18 cellular contexts compared by ENCODE assay signal in the genomic region with DNA sequence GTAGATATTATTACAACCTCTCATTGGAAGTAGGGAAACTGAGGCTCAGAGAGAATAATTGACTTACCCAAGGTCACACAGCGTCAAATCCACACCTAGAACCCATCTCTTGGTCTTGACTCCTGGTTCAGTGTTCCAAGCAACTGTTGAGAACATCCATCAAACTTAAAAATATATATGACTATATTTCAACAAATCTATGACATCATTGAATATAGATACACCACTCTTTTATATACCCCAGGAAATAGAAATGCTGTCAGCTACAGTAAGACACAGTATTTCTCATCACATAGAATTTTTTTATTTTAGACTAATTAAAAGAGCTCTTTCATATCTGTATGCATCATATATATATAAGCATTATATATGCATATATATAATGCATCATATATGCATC. TPM values are rescaled to one million over a fixed set of nuclear protein-coding genes. Genes with fewer than 3 reads are reported as not detected.
DNase-seq lines count a peak whose midpoint lies in the region; ATAC-seq, FAIRE-seq and TF ChIP-seq lines count a peak whose summit lies in the region.
"Had no signal": no experiment of that assay in that cellular context is flagged by ENCODE, and none has a peak within 500 bp of the region (broad histone marks: within the 10 kb centered on the region; RNA-seq: fewer than 3 reads in every experiment).

No MANE protein-coding gene starts in this region.

- no peaks in the 10 kb centered on the region for H3K36me3 ChIP-seq in GM12878 (ENCODE audit: control insufficient read depth in 2 of 2, insufficient read depth in 2 of 2, low read length in 1 of 2)

- no peak overlapping the region for H3K4me3 ChIP-seq in HL-60 (replicated peaks; ENCODE audit: insufficient read depth, low read length)
- no peak overlapping the region for H3K4me3 ChIP-seq in GM12878
- H3K4me3 ChIP-seq: GM23338 had no signal

- no peak for TF ChIP-seq POLR2A in GM12878 (IDR thresholded peaks at IDR 0.05; ENCODE audit: low read depth, low read length)

- H3K27ac ChIP-seq in HL-60 (replicated peaks) (peak overlapping the region; percentile 69), GM12878 (ENCODE audit: control insufficient read depth, insufficient read depth) (no peak overlapping the region)
- H3K27ac ChIP-seq: C4-2B had no signal

- ATAC-seq in GM12878 (no peak), GM18861 (IDR thresholded peaks at IDR 0.05; ENCODE audit: unreplicated experiment) (no peak)
- ATAC-seq: GM23338, HCT116 had no signal

- FAIRE-seq in GM19239 (lab: Jason Lieb, UNC) (peak; percentile 42), GM12878 (lab: Jason Lieb, UNC) (no peak)
- FAIRE-seq: GM12892 had no signal

- in situ Hi-C loops in GM12878 (cut with MboI): no loop called here

- TF ChIP-seq RAD21 in GM12878 (IDR thresholded peaks at IDR 0.05; ENCODE audit: insufficient read depth, low read depth, low read length): no peak

- no peak overlapping the region for H2AFZ ChIP-seq in GM12878 (ENCODE audit: control insufficient read depth, low read depth, low read length)
- H2AFZ ChIP-seq: GM23338 had no signal

- DNase-seq in GM19239 (ENCODE audit: insufficient read length, low spot score) (no peak), HL-60 (ENCODE audit: low read depth in 1 of 2, low spot score in 1 of 2) (no peak), GM12878 (ENCODE audit: low read depth, low spot score) (no peak), immature natural killer cell (no peak), NCI-H510A treated with DMSO at 0.1 percent for 48 hours (lab: John Stamatoyannopoulos, UW) (no peak)
- no peak for DNase-seq in activated CD4-positive, alpha-beta T cell treated with anti-CD3 and anti-CD28 coated beads for 1 hour
- DNase-seq: CD4-positive, CD25-positive, alpha-beta regulatory T cell; CD8-positive, alpha-beta memory T cell; DMS53; DMS79 treated with DMSO at 0.1 percent for 48 hours; H9; HFFc6 had no signal

- H3K4me3 Mint-ChIP-seq in immature natural killer cell: no peak overlapping the region
- H3K4me3 Mint-ChIP-seq: CD4-positive, CD25-positive, alpha-beta regulatory T cell; CD8-positive, alpha-beta memory T cell; GM23338; H9; HFFc6 had no signal

- no peak for TF ChIP-seq CTCF in HL-60 (IDR thresholded peaks at IDR 0.05; ENCODE audit: insufficient read depth, low read length)
- no peak for TF ChIP-seq CTCF in GM12878 (IDR thresholded peaks at IDR 0.05 in 2 of 3, conservative IDR thresholded peaks at IDR 0.05 in 1 of 3; ENCODE audit: control insufficient read depth in 2 of 3, extremely low read depth in 1 of 3, insufficient read depth in 1 of 3, low read depth in 3 of 3, low read length in 3 of 3)

- peaks cover under 1% of the 10 kb centered on the region; the same call in 2 of the 3 replicates for H3K9me3 ChIP-seq in GM12878 (replicated peaks; ENCODE audit: control insufficient read depth, insufficient read depth, low read length)

- H3K4me1 ChIP-seq in GM12878 (ENCODE audit: control insufficient read depth, insufficient read depth, low read length): peaks cover 7% of the 10 kb centered on the region

- H3K27me3 ChIP-seq in HL-60 (ENCODE audit: insufficient read depth, poor library complexity, severe bottlenecking) (no peaks in the 10 kb centered on the region), GM12878 (replicated peaks in 1 of 2; ENCODE audit: control insufficient read depth in 2 of 2, insufficient read depth in 2 of 2, low read length in 1 of 2) (no peaks in the 10 kb centered on the region; a peak in 1 of 4 replicates)

- TF ChIP-seq EP300 in GM12878 (IDR thresholded peaks at IDR 0.05; ENCODE audit: borderline replicate concordance in 1 of 2, control insufficient read depth in 1 of 2, low read depth in 2 of 2, low read length in 2 of 2): no peak

- H3K27ac Mint-ChIP-seq in immature natural killer cell: peak overlapping the region in 4 of 6 donors; percentile 38 to 73 (median 47)
- H3K27ac Mint-ChIP-seq: CD8-positive, alpha-beta memory T cell; GM23338; H9; HFFc6 had no signal

- RAD21 ChIA-PET in GM12878 (lab: Charles Lee; ENCODE audit: unreplicated experiment): no interaction called here

- H3K79me2 ChIP-seq in GM12878 (ENCODE audit: control insufficient read depth, insufficient read depth, low read length): no peaks in the 10 kb centered on the region

- no peaks in the 10 kb centered on the region for H3K9me3 Mint-ChIP-seq in immature natural killer cell
- H3K9me3 Mint-ChIP-seq: CD4-positive, CD25-positive, alpha-beta regulatory T cell; CD8-positive, alpha-beta memory T cell; GM23338; H9; HFFc6 had no signal

- H3K36me3 Mint-ChIP-seq in immature natural killer cell: peaks cover 0 to 13% (median 8%) of the 10 kb centered on the region in 3 donors
- H3K36me3 Mint-ChIP-seq: CD4-positive, CD25-positive, alpha-beta regulatory T cell; CD8-positive, alpha-beta memory T cell had no signal

- BruUV-seq in GM12878 (replicated peaks; lab: Mats Ljungman, UMichigan): no TSS peak

- H3K4me1 Mint-ChIP-seq in immature natural killer cell: peaks cover 42 to 65% of the 10 kb centered on the region in 2 donors

- no peak overlapping the region for H3K4me2 ChIP-seq in GM12878 (ENCODE audit: control insufficient read depth, insufficient read depth)
- H3K4me2 ChIP-seq: GM23338 had no signal

- H4K20me1 ChIP-seq in GM12878 (ENCODE audit: control insufficient read depth, insufficient read depth): no peaks in the 10 kb centered on the region

- 7% methylated on average over 1 of the region's 1 CpG for WGBS in GM12878 (ENCODE audit: insufficient coverage, insufficient replicate concordance, low lambda C conversion rate, missing lambda C conversion rate)

- H3K9ac ChIP-seq in GM12878 (ENCODE audit: control insufficient read depth, insufficient read depth, low read length): no peak overlapping the region

- CTCF ChIA-PET in GM12878 (lab: Yijun Ruan, JAX): no interaction called here

- SMC1A ChIA-PET in GM12878 (lab: Charles Lee; ENCODE audit: uncharacterized antibody, unreplicated experiment): interaction anchor here (1.0 to 1.7 kb wide), 2 partner anchors 14 to 164 kb away, joined by 3 to 4 read pairs; no protein-coding TSS in a partner anchor

- peaks cover 0 to 1% (median 1%) of the 10 kb centered on the region in 3 donors for H3K27me3 Mint-ChIP-seq in immature natural killer cell (ENCODE audit: low read depth in 3 of 3)

- POLR2A ChIA-PET in GM12878 (lab: Charles Lee): no interaction called here

- intact Hi-C loops in GM12878 (cut with micrococcal nuclease; ENCODE audit: unreplicated experiment): no loop called here

TF ChIP-seq in GM12878, 131 proteins besides CTCF, POLR2A, EP300 and RAD21:
- no peak for TF ChIP-seq NR2C2 (IDR thresholded peaks at IDR 0.05; ENCODE audit: borderline replicate concordance, control insufficient read depth, insufficient read length, low read depth)
- peak; percentile 56 for TF ChIP-seq ATF7 (IDR thresholded peaks at IDR 0.05; ENCODE audit: low read depth)
TF ChIP-seq in GM12878: peak in this region for 1.

RNA-seq across cellular contexts. Expression of a gene that starts 56.9 kb away (rescaled TPM):
- total RNA-seq in GM12878 (2013; cell fraction: nucleolus; rRNA removed): 101 and 106 TPM in 2 replicates
- total RNA-seq in GM12878 (2014; rRNA removed): 25.8 and 33.5 TPM in 2 replicates
- 18.4 and 19.0 TPM in 2 replicates for total RNA-seq in GM12878 (2014; rRNA removed; fragmentation: Illumina TruSeq; extraction: Trizol)
- total RNA-seq in GM12878 (2021): 148 and 151 TPM in 2 replicates
- 44.1 TPM for polyA plus RNA-seq in GM12878 (2011; ENCODE audit: low read depth)
- 15.0 and 25.8 TPM in 2 replicates for polyA plus RNA-seq in GM12878 (2011; rRNA removed)
- polyA plus RNA-seq in GM12878 (2011; cell fraction: cytosol; rRNA removed): 45.6 and 51.9 TPM in 2 replicates
- 72.8 and 112 TPM in 2 replicates for polyA plus RNA-seq in GM12878 (2011; cell fraction: nucleus; rRNA removed)
- 91.6 and 104 TPM in 2 replicates for polyA plus RNA-seq in GM12878 (2012)
- polyA plus RNA-seq in GM12878 (2014; fragmentation: Illumina TruSeq; extraction: Trizol): 48.8 and 61.7 TPM in 2 replicates
- polyA plus RNA-seq in GM12878 (2014; fragmentation: Nextera tagmentation; extraction: Ambion mirVana): 10 to 100 TPM; 21.6 to 26.3 TPM
- 64.7 and 79.6 TPM in 2 replicates for polyA plus RNA-seq in GM12878 (2014; rRNA removed)
- polyA plus RNA-seq in GM12878 (2016; fragmentation: Nextera tagmentation; extraction: Ambion mirVana): 10 to 100 TPM; 29.3 to 34.0 TPM
- polyA minus RNA-seq in GM12878 (2011; rRNA and poly(A)+ RNA removed): 20.0 and 31.7 TPM in 2 replicates
- 30.6 and 47.6 TPM in 2 replicates for polyA minus RNA-seq in GM12878 (2011; cell fraction: cytosol; rRNA and poly(A)+ RNA removed)
- 30.8 and 46.2 TPM in 2 replicates for polyA minus RNA-seq in GM12878 (2011; cell fraction: nucleus; rRNA and poly(A)+ RNA removed)
- polyA plus RNA-seq in immature natural killer cell: 100 to 1,000 TPM in 1 of 3 donors, 10 to 100 TPM in 2; 83.7 to 132 (median 93.2) TPM
- total RNA-seq: A172, HFFc6 had no signal
